In genomic region chr21:19507682-19508260, GRCh38 we compare ENCODE assay signal across 11 cellular contexts.
DNase-seq lines count a peak whose midpoint lies in the region; FAIRE-seq and TF ChIP-seq lines count a peak whose summit lies in the region.
"Had no signal": no experiment of that assay in that cellular context is flagged by ENCODE, and none has a peak within 500 bp of the region (broad histone marks: within the 10 kb centered on the region; RNA-seq: fewer than 3 reads in every experiment).

No MANE protein-coding gene starts in this region.

- dilution Hi-C loops in endothelial cell of umbilical vein (cut with MboI; ENCODE audit: extremely low pct_ligation_motif_present, low sequenced_read_pairs): no loop called here

- H3K27ac ChIP-seq in endothelial cell of umbilical vein (ENCODE audit: insufficient read depth, low read depth, low read length): no peak overlapping the region
- H3K27ac ChIP-seq: thyroid gland had no signal

- H3K27me3 ChIP-seq in NT2/D1 (ENCODE audit: insufficient read depth, insufficient read length) (no peaks in the 10 kb centered on the region), endothelial cell of umbilical vein (ENCODE audit: control insufficient read depth in 2 of 2, insufficient read depth in 2 of 2, low read length in 2 of 2) (no peaks in the 10 kb centered on the region)
- H3K27me3 ChIP-seq: thyroid gland had no signal

- BruUV-seq in endothelial cell of umbilical vein (replicated peaks; lab: Mats Ljungman, UMichigan): no TSS peak

- TF ChIP-seq CTCF in GM12873 (IDR thresholded peaks at IDR 0.05; ENCODE audit: insufficient read depth, low read depth, low read length, missing control alignments) (peak; percentile 33), endothelial cell of umbilical vein (IDR thresholded peaks at IDR 0.05; ENCODE audit: extremely low read depth in 1 of 2, insufficient read depth in 1 of 2, low read depth in 1 of 2, low read length in 2 of 2) (peak; percentile 27)

- H3K4me3 ChIP-seq in NT2/D1 (ENCODE audit: insufficient read length, low read depth) (no peak overlapping the region), endothelial cell of umbilical vein (replicated peaks in 1 of 3; ENCODE audit: insufficient read depth in 1 of 3, low read depth in 1 of 3, low read length in 3 of 3) (no peak overlapping the region)
- H3K4me3 ChIP-seq: thyroid gland had no signal

- no peaks in the 10 kb centered on the region for H3K9me1 ChIP-seq in endothelial cell of umbilical vein (replicated peaks; ENCODE audit: control insufficient read depth, extremely low read depth, insufficient read depth, low read length)

- in situ Hi-C loops in ACHN (cut with HindIII; ENCODE audit: low pct_ligation_motif_present, low pct_unique_long_range_greater_than_20kb, low sequenced_read_pairs): no loop called here

- CTCF ChIA-PET in endothelial cell of umbilical vein (lab: Charles Lee): interaction anchor here (0.8 to 1.5 kb wide), 2 partner anchors 478 to 533 kb away, joined by 3 to 4 read pairs; no protein-coding TSS in a partner anchor

- peak; percentile 12 for FAIRE-seq in endothelial cell of umbilical vein (lab: Jason Lieb, UNC)

- no peaks in the 10 kb centered on the region for H4K20me1 ChIP-seq in endothelial cell of umbilical vein (replicated peaks; ENCODE audit: control insufficient read depth, extremely low read depth, insufficient read depth, low read length)

- DNase-seq in ACHN: peak; percentile 4
- peak; percentile 20 for DNase-seq in NT2/D1 (ENCODE audit: low read depth, low spot score)
- DNase-seq in endothelial cell of umbilical vein (ENCODE audit: low read depth, low spot score): no peak
- no peak for DNase-seq in A172 (ENCODE audit: low spot score)
- no peak for DNase-seq in NCI-H2227 (lab: John Stamatoyannopoulos, UW; ENCODE audit: unreplicated experiment)
- no peak for DNase-seq in dedifferentiated amniotic fluid mesenchymal stem cell (ENCODE audit: extremely low spot score)
- no peak for DNase-seq in hepatic stellate cell (ENCODE audit: low spot score)
- DNase-seq: amniotic stem cell; CD4-positive, CD25-positive, alpha-beta regulatory T cell; thyroid gland had no signal

- H3K79me2 ChIP-seq in endothelial cell of umbilical vein (ENCODE audit: control insufficient read depth, insufficient read depth, low read length): no peaks in the 10 kb centered on the region

- intact Hi-C loops in endothelial cell of umbilical vein (cut with micrococcal nuclease): no loop called here

- TF ChIP-seq POLR2A in endothelial cell of umbilical vein (IDR thresholded peaks at IDR 0.05; ENCODE audit: low read depth, low read length): no peak

- no peak overlapping the region for H3K9ac ChIP-seq in NT2/D1 (ENCODE audit: insufficient read length, low read depth)
- no peak overlapping the region for H3K9ac ChIP-seq in endothelial cell of umbilical vein (replicated peaks; ENCODE audit: extremely low read depth, insufficient read depth, low read length)

- no peak overlapping the region for H2AFZ ChIP-seq in endothelial cell of umbilical vein (ENCODE audit: low read depth, low read length)

- no peak overlapping the region for H3K4me2 ChIP-seq in endothelial cell of umbilical vein (ENCODE audit: insufficient read depth, low read length)

- peaks cover 9% of the 10 kb centered on the region; the same call in 1 of the 2 replicates for H3K9me3 ChIP-seq in NT2/D1 (ENCODE audit: insufficient read depth, low read length)
- H3K9me3 ChIP-seq in endothelial cell of umbilical vein (replicated peaks; ENCODE audit: control insufficient read depth, insufficient read depth, low read length): no peaks in the 10 kb centered on the region
- H3K9me3 ChIP-seq: thyroid gland had no signal

- no peaks in the 10 kb centered on the region for H3K4me1 ChIP-seq in NT2/D1 (ENCODE audit: insufficient read depth, insufficient read length)
- H3K4me1 ChIP-seq in endothelial cell of umbilical vein (ENCODE audit: control insufficient read depth, extremely low read depth, insufficient read depth, low read length): no peaks in the 10 kb centered on the region
- H3K4me1 ChIP-seq: thyroid gland had no signal

- POLR2A ChIA-PET in endothelial cell of umbilical vein (lab: Charles Lee): interaction anchor here (0.5 kb wide), 1 partner anchor 89 kb away, joined by 3 read pairs; no protein-coding TSS in a partner anchor

- H3K36me3 ChIP-seq in NT2/D1 (ENCODE audit: insufficient read depth, insufficient read length, low read length) (no peaks in the 10 kb centered on the region), endothelial cell of umbilical vein (ENCODE audit: control insufficient read depth in 2 of 2, extremely low read depth in 1 of 2, insufficient read depth in 2 of 2, low read length in 2 of 2) (no peaks in the 10 kb centered on the region)
- H3K36me3 ChIP-seq: thyroid gland had no signal

TF ChIP-seq in endothelial cell of umbilical vein, 7 proteins besides CTCF, POLR2A, EP300 and RAD21:
- no peak for TF ChIP-seq FOS (IDR thresholded peaks at IDR 0.05; ENCODE audit: borderline replicate concordance, insufficient read depth, low read length)
- TF ChIP-seq JUN (IDR thresholded peaks at IDR 0.05; ENCODE audit: borderline replicate concordance, insufficient read depth, insufficient read length, low read depth): no peak
- TF ChIP-seq POLR2AphosphoS5 (IDR thresholded peaks at IDR 0.05; ENCODE audit: insufficient read depth, low read depth, low read length): no peak
- no peak for TF ChIP-seq MAX (IDR thresholded peaks at IDR 0.05; ENCODE audit: insufficient read depth, insufficient read length)
- no peak for TF ChIP-seq MYC (IDR thresholded peaks at IDR 0.05; ENCODE audit: low read depth, low read length)
- TF ChIP-seq GATA2 (IDR thresholded peaks at IDR 0.05; ENCODE audit: insufficient read depth, insufficient read length, low read depth, low read length): no peak
- no peak for TF ChIP-seq EZH2 (IDR thresholded peaks at IDR 0.05; ENCODE audit: borderline replicate concordance, low read depth, low read length, severe bottlenecking)

Comparison
In these comparisons a context has a peak if more than half of its experiments do, and no peak if none do; other contexts are left out.
1. DNase-seq: peak in ACHN (single experiment) and NT2/D1 (single experiment); none in endothelial cell of umbilical vein (single experiment), A172 (single experiment), NCI-H2227 (single experiment), dedifferentiated amniotic fluid mesenchymal stem cell (single experiment) and hepatic stellate cell (single experiment).